ENCODE assay signal across 1 cellular context in the genomic region with DNA sequence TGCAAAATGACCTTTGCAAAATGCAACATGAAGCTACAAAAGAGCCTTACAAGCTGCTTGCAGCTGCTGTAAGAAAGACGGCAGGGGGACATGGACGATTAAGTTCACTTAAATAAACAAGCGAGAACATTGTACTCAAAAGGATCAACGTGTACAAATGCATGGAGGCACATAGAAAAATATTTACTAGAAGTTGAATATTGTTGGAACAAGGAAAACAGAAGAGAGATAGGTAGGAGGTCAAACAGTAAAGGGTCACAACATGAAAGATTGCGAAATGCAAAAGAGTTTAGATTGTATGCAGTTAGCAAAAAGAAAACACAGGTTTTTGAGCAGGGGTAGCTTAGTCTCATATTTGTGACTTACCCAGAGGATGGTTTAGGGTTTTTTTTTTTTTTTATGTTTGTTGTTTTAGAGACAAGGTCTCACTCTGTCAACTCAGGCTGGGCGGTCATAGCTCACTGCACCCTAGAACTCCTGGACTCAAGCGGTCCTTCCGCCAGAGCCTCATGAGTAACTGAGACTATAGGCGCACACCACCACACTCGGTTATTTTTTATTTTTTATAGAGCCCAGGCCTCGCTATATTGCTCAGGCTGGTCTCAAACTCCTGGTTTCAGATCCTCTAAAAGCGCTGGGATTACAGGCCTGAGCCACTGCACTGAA.
TF ChIP-seq lines count a peak whose summit lies in the region.

No MANE protein-coding gene starts in this region.

TF ChIP-seq in HepG2, 621 proteins besides CTCF, POLR2A, EP300 and RAD21 (continued from another document and continues in another):
- TF ChIP-seq, protein P1, sequence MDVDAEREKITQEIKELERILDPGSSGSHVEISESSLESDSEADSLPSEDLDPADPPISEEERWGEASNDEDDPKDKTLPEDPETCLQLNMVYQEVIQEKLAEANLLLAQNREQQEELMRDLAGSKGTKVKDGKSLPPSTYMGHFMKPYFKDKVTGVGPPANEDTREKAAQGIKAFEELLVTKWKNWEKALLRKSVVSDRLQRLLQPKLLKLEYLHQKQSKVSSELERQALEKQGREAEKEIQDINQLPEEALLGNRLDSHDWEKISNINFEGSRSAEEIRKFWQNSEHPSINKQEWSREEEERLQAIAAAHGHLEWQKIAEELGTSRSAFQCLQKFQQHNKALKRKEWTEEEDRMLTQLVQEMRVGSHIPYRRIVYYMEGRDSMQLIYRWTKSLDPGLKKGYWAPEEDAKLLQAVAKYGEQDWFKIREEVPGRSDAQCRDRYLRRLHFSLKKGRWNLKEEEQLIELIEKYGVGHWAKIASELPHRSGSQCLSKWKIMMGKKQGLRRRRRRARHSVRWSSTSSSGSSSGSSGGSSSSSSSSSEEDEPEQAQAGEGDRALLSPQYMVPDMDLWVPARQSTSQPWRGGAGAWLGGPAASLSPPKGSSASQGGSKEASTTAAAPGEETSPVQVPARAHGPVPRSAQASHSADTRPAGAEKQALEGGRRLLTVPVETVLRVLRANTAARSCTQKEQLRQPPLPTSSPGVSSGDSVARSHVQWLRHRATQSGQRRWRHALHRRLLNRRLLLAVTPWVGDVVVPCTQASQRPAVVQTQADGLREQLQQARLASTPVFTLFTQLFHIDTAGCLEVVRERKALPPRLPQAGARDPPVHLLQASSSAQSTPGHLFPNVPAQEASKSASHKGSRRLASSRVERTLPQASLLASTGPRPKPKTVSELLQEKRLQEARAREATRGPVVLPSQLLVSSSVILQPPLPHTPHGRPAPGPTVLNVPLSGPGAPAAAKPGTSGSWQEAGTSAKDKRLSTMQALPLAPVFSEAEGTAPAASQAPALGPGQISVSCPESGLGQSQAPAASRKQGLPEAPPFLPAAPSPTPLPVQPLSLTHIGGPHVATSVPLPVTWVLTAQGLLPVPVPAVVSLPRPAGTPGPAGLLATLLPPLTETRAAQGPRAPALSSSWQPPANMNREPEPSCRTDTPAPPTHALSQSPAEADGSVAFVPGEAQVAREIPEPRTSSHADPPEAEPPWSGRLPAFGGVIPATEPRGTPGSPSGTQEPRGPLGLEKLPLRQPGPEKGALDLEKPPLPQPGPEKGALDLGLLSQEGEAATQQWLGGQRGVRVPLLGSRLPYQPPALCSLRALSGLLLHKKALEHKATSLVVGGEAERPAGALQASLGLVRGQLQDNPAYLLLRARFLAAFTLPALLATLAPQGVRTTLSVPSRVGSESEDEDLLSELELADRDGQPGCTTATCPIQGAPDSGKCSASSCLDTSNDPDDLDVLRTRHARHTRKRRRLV (CRISPR knock-in tag; IDR thresholded peaks at IDR 0.05): no peak
- TF ChIP-seq HNRNPLL (IDR thresholded peaks at IDR 0.05; ENCODE audit: low read depth, low read length, poor library complexity, severe bottlenecking): no peak
- no peak for TF ChIP-seq PHB2 (IDR thresholded peaks at IDR 0.05; ENCODE audit: partially characterized antibody)
- TF ChIP-seq ZNF530 (CRISPR knock-in tag; IDR thresholded peaks at IDR 0.05; ENCODE audit: low read depth): no peak
- TF ChIP-seq, protein P2, sequence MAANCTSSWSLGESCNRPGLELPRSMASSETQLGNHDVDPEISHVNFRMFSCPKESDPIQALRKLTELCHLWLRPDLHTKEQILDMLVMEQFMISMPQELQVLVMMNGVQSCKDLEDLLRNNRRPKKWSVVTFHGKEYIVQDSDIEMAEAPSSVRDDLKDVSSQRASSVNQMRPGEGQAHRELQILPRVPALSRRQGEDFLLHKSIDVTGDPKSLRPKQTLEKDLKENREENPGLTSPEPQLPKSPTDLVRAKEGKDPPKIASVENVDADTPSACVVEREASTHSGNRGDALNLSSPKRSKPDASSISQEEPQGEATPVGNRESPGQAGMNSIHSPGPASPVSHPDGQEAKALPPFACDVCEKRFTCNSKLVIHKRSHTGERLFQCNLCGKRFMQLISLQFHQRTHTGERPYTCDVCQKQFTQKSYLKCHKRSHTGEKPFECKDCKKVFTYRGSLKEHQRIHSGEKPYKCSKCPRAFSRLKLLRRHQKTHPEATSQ (CRISPR knock-in tag; IDR thresholded peaks at IDR 0.05; ENCODE audit: borderline replicate concordance): no peak
- no peak for TF ChIP-seq ATM (IDR thresholded peaks at IDR 0.05; ENCODE audit: borderline replicate concordance)
- TF ChIP-seq, protein P3, sequence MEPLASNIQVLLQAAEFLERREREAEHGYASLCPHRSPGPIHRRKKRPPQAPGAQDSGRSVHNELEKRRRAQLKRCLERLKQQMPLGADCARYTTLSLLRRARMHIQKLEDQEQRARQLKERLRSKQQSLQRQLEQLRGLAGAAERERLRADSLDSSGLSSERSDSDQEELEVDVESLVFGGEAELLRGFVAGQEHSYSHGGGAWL (CRISPR knock-in tag; IDR thresholded peaks at IDR 0.05): no peak
- no peak; the same call in 1 of the 2 replicates for TF ChIP-seq HDAC2 (CRISPR knock-in tag; IDR thresholded peaks at IDR 0.05)
- TF ChIP-seq XBP1 (CRISPR knock-in tag; IDR thresholded peaks at IDR 0.05): no peak
- TF ChIP-seq ZNF780A (CRISPR knock-in tag; IDR thresholded peaks at IDR 0.05): no peak
- TF ChIP-seq ZNF670 (CRISPR knock-in tag; IDR thresholded peaks at IDR 0.05; ENCODE audit: borderline replicate concordance): no peak
- no peak for TF ChIP-seq KLF12 (CRISPR knock-in tag; IDR thresholded peaks at IDR 0.05; ENCODE audit: borderline replicate concordance)
- TF ChIP-seq SP5 (CRISPR knock-in tag; IDR thresholded peaks at IDR 0.05; ENCODE audit: borderline replicate concordance, low read depth): 0 out of 2 replicates have a peak, but pooled peaks have one; percentile 17
- peak; percentile 69 for TF ChIP-seq ARID5B (CRISPR knock-in tag; IDR thresholded peaks at IDR 0.05)
- TF ChIP-seq REPIN1 (CRISPR knock-in tag; IDR thresholded peaks at IDR 0.05; ENCODE audit: borderline replicate concordance, low read depth): no peak
- no peak for TF ChIP-seq ZNF343 (CRISPR knock-in tag; IDR thresholded peaks at IDR 0.05)
- TF ChIP-seq, protein P4, sequence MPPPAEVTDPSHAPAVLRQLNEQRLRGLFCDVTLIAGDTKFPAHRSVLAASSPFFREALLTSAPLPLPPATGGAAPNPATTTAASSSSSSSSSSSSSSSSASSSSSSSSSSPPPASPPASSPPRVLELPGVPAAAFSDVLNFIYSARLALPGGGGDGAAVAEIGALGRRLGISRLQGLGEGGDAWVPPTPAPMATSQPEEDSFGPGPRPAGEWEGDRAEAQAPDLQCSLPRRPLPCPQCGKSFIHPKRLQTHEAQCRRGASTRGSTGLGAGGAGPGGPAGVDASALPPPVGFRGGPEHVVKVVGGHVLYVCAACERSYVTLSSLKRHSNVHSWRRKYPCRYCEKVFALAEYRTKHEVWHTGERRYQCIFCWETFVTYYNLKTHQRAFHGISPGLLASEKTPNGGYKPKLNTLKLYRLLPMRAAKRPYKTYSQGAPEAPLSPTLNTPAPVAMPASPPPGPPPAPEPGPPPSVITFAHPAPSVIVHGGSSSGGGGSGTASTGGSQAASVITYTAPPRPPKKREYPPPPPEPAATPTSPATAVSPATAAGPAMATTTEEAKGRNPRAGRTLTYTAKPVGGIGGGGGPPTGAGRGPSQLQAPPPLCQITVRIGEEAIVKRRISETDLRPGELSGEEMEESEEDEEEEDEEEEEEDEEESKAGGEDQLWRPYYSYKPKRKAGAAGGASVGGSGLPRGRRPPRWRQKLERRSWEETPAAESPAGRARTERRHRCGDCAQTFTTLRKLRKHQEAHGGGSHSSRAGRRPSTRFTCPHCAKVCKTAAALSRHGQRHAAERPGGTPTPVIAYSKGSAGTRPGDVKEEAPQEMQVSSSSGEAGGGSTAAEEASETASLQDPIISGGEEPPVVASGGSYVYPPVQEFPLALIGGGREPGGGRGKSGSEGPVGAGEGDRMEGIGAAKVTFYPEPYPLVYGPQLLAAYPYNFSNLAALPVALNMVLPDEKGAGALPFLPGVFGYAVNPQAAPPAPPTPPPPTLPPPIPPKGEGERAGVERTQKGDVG (CRISPR knock-in tag; IDR thresholded peaks at IDR 0.05; ENCODE audit: borderline replicate concordance): no peak
- peak; percentile 80 for TF ChIP-seq BCL6 (CRISPR knock-in tag; IDR thresholded peaks at IDR 0.05)
- no peak for TF ChIP-seq MLLT10 (CRISPR knock-in tag; IDR thresholded peaks at IDR 0.05)
- no peak for TF ChIP-seq NR1H2 (CRISPR knock-in tag; IDR thresholded peaks at IDR 0.05; ENCODE audit: borderline replicate concordance, low read depth)
- TF ChIP-seq, protein P5, sequence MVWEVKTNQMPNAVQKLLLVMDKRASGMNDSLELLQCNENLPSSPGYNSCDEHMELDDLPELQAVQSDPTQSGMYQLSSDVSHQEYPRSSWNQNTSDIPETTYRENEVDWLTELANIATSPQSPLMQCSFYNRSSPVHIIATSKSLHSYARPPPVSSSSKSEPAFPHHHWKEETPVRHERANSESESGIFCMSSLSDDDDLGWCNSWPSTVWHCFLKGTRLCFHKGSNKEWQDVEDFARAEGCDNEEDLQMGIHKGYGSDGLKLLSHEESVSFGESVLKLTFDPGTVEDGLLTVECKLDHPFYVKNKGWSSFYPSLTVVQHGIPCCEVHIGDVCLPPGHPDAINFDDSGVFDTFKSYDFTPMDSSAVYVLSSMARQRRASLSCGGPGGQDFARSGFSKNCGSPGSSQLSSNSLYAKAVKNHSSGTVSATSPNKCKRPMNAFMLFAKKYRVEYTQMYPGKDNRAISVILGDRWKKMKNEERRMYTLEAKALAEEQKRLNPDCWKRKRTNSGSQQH (CRISPR knock-in tag; IDR thresholded peaks at IDR 0.05; ENCODE audit: low read depth): no peak
- TF ChIP-seq ZNF589 (CRISPR knock-in tag; conservative IDR thresholded peaks at IDR 0.05): no peak
- TF ChIP-seq, protein P6, sequence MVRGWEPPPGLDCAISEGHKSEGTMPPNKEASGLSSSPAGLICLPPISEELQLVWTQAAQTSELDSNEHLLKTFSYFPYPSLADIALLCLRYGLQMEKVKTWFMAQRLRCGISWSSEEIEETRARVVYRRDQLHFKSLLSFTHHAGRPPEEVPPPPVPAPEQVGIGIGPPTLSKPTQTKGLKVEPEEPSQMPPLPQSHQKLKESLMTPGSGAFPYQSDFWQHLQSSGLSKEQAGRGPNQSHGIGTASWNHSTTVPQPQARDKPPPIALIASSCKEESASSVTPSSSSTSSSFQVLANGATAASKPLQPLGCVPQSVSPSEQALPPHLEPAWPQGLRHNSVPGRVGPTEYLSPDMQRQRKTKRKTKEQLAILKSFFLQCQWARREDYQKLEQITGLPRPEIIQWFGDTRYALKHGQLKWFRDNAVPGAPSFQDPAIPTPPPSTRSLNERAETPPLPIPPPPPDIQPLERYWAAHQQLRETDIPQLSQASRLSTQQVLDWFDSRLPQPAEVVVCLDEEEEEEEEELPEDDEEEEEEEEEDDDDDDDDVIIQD (CRISPR knock-in tag; IDR thresholded peaks at IDR 0.05; ENCODE audit: low read depth): no peak
- no peak for TF ChIP-seq ZFP36L2 (CRISPR knock-in tag; IDR thresholded peaks at IDR 0.05)
- TF ChIP-seq CREM (IDR thresholded peaks at IDR 0.05): peak; percentile 66
- TF ChIP-seq CREM (CRISPR knock-in tag; IDR thresholded peaks at IDR 0.05): no peak
- TF ChIP-seq ZSCAN12 (CRISPR knock-in tag; IDR thresholded peaks at IDR 0.05): no peak
- TF ChIP-seq ZNF775 (CRISPR knock-in tag; IDR thresholded peaks at IDR 0.05; ENCODE audit: borderline replicate concordance): no peak
- no peak for TF ChIP-seq ZNF788 (CRISPR knock-in tag; IDR thresholded peaks at IDR 0.05; ENCODE audit: borderline replicate concordance)
- TF ChIP-seq NFYB (CRISPR knock-in tag; IDR thresholded peaks at IDR 0.05): no peak
- TF ChIP-seq ZC3H4 (CRISPR knock-in tag; IDR thresholded peaks at IDR 0.05; ENCODE audit: borderline replicate concordance): no peak
- no peak for TF ChIP-seq TOE1 (CRISPR knock-in tag; IDR thresholded peaks at IDR 0.05)
- no peak for TF ChIP-seq ZNF317 (CRISPR knock-in tag; IDR thresholded peaks at IDR 0.05)
- TF ChIP-seq THYN1 (CRISPR knock-in tag; IDR thresholded peaks at IDR 0.05; ENCODE audit: borderline replicate concordance, low read depth): no peak
- TF ChIP-seq ZBTB7B (CRISPR knock-in tag; IDR thresholded peaks at IDR 0.05): no peak
- peak; percentile 74; the same call in 1 of the 2 replicates for TF ChIP-seq FOXK2 (IDR thresholded peaks at IDR 0.05)
- no peak for TF ChIP-seq ZNF562 (CRISPR knock-in tag; IDR thresholded peaks at IDR 0.05; ENCODE audit: borderline replicate concordance)
- TF ChIP-seq MAFF (IDR thresholded peaks at IDR 0.05; ENCODE audit: low read depth, low read length): no peak
- no peak for TF ChIP-seq HIC2 (CRISPR knock-in tag; IDR thresholded peaks at IDR 0.05; ENCODE audit: low read depth)
- TF ChIP-seq FOXJ3 (CRISPR knock-in tag; IDR thresholded peaks at IDR 0.05; ENCODE audit: borderline replicate concordance): peak; percentile 77; the same call in 1 of the 2 replicates
- peak; percentile 41; the same call in 1 of the 2 replicates for TF ChIP-seq FOXA1 (IDR thresholded peaks at IDR 0.05)
- peak; percentile 65 for TF ChIP-seq FOXA1 (CRISPR knock-in tag; IDR thresholded peaks at IDR 0.05)
- TF ChIP-seq MED13 (CRISPR knock-in tag; IDR thresholded peaks at IDR 0.05): no peak
